Comparison of ENCODE assay signal across 12 cellular contexts in the genomic region with DNA sequence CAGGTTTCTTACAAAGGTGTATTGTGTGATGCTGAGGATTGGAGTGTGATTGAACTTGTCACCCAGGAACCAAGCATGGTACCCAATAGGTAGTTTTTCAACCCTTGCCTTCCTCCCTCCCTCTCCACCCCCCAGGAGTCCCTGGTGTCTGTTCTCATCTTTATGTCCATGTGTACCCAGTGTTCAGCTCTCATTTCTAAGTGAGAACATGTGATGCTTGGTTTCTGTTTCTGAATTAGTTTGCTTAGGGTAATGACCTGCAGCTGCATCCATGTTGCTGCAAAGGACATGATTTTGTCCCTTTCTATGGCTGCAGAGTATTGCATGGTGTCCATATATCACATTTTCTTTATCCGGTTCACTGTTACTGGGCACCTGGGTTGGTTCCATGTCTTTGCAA.
DNase-seq lines count a peak whose midpoint lies in the region; ATAC-seq and TF ChIP-seq lines count a peak whose summit lies in the region.
"Had no signal": no experiment of that assay in that cellular context is flagged by ENCODE, and none has a peak within 500 bp of the region (broad histone marks: within the 10 kb centered on the region; RNA-seq: fewer than 3 reads in every experiment).

No MANE protein-coding gene starts in this region.

- H3K4me1 ChIP-seq in foreskin keratinocyte = peaks cover 32% of the 10 kb centered on the region

- ATAC-seq in GM18511 (IDR thresholded peaks at IDR 0.05; ENCODE audit: unreplicated experiment) (peak; percentile 98), GM19463 (IDR thresholded peaks at IDR 0.05; ENCODE audit: unreplicated experiment) (peak; percentile 98), HG03025 (IDR thresholded peaks at IDR 0.05; ENCODE audit: low FRiP score, unreplicated experiment) (peak; percentile 75), foreskin keratinocyte (no peak)

- peak; percentile 29 for DNase-seq in NCI-H2029 treated with DMSO at 0.1 percent for 48 hours (lab: John Stamatoyannopoulos, UW)
- no peak for DNase-seq in stimulated activated CD4-positive, alpha-beta T cell treated with anti-CD3 and anti-CD28 coated beads, Interleukin-4, amount 100 ng/mL, for 24 hours
- DNase-seq in foreskin keratinocyte = no peak
- DNase-seq in NCI-H524 (lab: John Stamatoyannopoulos, UW) = no peak
- DNase-seq in HK-2 (ENCODE audit: unreplicated experiment) = no peak
- DNase-seq: adrenal gland; CD4-positive, alpha-beta T cell; SHP77 treated with DMSO at 0.1 percent for 48 hours; stimulated activated CD4-positive, alpha-beta T cell treated with anti-CD3 and anti-CD28 coated beads, Interleukin-12 subunit alpha, Interleukin-12 subunit beta, amount 100 ng/mL, for 4 hours had no signal

- no peak overlapping the region for H3K27ac ChIP-seq in foreskin keratinocyte
- H3K27ac ChIP-seq: adrenal gland had no signal

- TF ChIP-seq CTCF in foreskin keratinocyte (conservative IDR thresholded peaks at IDR 0.05) = no peak

- H3K27me3 ChIP-seq in foreskin keratinocyte = no peaks in the 10 kb centered on the region
- H3K27me3 ChIP-seq: adrenal gland had no signal
